1 cellular context compared by ENCODE assay signal in genomic region chr4:47463235-47463956, GRCh38.
A peak's percentile ranks its signal among the peaks of the same experiment; 100 is the strongest.
TF ChIP-seq lines count a peak whose summit lies in the region.

TSS of gene COMMD8 (minus strand) at chr4:47463702. CDS start at chr4:47463651, 51 bp downstream.

TF ChIP-seq in K562, 482 proteins besides CTCF, POLR2A, EP300 and RAD21 (continued from another document and continues in another):
- TF ChIP-seq ZNF518B (CRISPR knock-in tag; IDR thresholded peaks at IDR 0.05) (no peak), POLR2G (IDR thresholded peaks at IDR 0.05; ENCODE audit: low read depth, low read length) (peak; percentile 92), POLR3G (IDR thresholded peaks at IDR 0.05; ENCODE audit: extremely low read depth, insufficient read length, insufficient replicate concordance) (no peak), MEIS2 (IDR thresholded peaks at IDR 0.05; ENCODE audit: partially characterized antibody) (peak; percentile 86), HDAC8 (tag; IDR thresholded peaks at IDR 0.05) (no peak), RBBP5 (IDR thresholded peaks at IDR 0.05; ENCODE audit: borderline replicate concordance, insufficient read depth, low read length, poor library complexity, severe bottlenecking) (peak; percentile 88), ZNF143 (CRISPR knock-in tag; IDR thresholded peaks at IDR 0.05) (no peak), ARID3B (CRISPR knock-in tag; IDR thresholded peaks at IDR 0.05; ENCODE audit: borderline replicate concordance) (no peak), ZNF785 (CRISPR knock-in tag; IDR thresholded peaks at IDR 0.05) (no peak), NCOA2 (IDR thresholded peaks at IDR 0.05; ENCODE audit: partially characterized antibody in 2 of 2) (no peak), ZBTB8A (IDR thresholded peaks at IDR 0.05; ENCODE audit: partially characterized antibody) (no peak), SAFB2 (IDR thresholded peaks at IDR 0.05; ENCODE audit: borderline replicate concordance, low read depth, low read length, severe bottlenecking) (no peak), ZKSCAN3 (CRISPR knock-in tag; IDR thresholded peaks at IDR 0.05) (no peak), ZBTB2 (IDR thresholded peaks at IDR 0.05) (peak; percentile 94), ZNF140 (CRISPR knock-in tag; IDR thresholded peaks at IDR 0.05) (no peak), CEBPZ (IDR thresholded peaks at IDR 0.05; ENCODE audit: borderline replicate concordance, low read depth, low read length) (no peak), SNAPC5 (CRISPR knock-in tag; IDR thresholded peaks at IDR 0.05) (no peak), RREB1 (CRISPR knock-in tag; IDR thresholded peaks at IDR 0.05) (peak; percentile 91), HCFC1 (IDR thresholded peaks at IDR 0.05; ENCODE audit: low read depth, low read length) (no peak; the same call in 1 of the 2 replicates), ELF2 (CRISPR knock-in tag; IDR thresholded peaks at IDR 0.05) (peak; percentile 81; the same call in 1 of the 2 replicates), CSDE1 (IDR thresholded peaks at IDR 0.05) (peak in 1 of 2 experiments; percentile 72; a peak in 1 of 4 replicates), IRF2 (CRISPR knock-in tag; IDR thresholded peaks at IDR 0.05) (no peak), RFX5 (IDR thresholded peaks at IDR 0.05; ENCODE audit: low read depth, low read length) (no peak), HDAC3 (IDR thresholded peaks at IDR 0.05; ENCODE audit: borderline replicate concordance, partially characterized antibody) (no peak), ZNF778 (CRISPR knock-in tag; IDR thresholded peaks at IDR 0.05) (no peak), ATF2 (CRISPR knock-in tag; IDR thresholded peaks at IDR 0.05) (no peak), SLC30A9 (CRISPR knock-in tag; IDR thresholded peaks at IDR 0.05) (no peak), ZKSCAN8 (CRISPR knock-in tag; IDR thresholded peaks at IDR 0.05) (no peak)
- TF ChIP-seq, protein P1, sequence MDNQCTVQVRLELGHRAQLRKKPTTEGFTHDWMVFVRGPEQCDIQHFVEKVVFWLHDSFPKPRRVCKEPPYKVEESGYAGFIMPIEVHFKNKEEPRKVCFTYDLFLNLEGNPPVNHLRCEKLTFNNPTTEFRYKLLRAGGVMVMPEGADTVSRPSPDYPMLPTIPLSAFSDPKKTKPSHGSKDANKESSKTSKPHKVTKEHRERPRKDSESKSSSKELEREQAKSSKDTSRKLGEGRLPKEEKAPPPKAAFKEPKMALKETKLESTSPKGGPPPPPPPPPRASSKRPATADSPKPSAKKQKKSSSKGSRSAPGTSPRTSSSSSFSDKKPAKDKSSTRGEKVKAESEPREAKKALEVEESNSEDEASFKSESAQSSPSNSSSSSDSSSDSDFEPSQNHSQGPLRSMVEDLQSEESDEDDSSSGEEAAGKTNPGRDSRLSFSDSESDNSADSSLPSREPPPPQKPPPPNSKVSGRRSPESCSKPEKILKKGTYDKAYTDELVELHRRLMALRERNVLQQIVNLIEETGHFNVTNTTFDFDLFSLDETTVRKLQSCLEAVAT (IDR thresholded peaks at IDR 0.05): no peak
- TF ChIP-seq, protein P2, sequence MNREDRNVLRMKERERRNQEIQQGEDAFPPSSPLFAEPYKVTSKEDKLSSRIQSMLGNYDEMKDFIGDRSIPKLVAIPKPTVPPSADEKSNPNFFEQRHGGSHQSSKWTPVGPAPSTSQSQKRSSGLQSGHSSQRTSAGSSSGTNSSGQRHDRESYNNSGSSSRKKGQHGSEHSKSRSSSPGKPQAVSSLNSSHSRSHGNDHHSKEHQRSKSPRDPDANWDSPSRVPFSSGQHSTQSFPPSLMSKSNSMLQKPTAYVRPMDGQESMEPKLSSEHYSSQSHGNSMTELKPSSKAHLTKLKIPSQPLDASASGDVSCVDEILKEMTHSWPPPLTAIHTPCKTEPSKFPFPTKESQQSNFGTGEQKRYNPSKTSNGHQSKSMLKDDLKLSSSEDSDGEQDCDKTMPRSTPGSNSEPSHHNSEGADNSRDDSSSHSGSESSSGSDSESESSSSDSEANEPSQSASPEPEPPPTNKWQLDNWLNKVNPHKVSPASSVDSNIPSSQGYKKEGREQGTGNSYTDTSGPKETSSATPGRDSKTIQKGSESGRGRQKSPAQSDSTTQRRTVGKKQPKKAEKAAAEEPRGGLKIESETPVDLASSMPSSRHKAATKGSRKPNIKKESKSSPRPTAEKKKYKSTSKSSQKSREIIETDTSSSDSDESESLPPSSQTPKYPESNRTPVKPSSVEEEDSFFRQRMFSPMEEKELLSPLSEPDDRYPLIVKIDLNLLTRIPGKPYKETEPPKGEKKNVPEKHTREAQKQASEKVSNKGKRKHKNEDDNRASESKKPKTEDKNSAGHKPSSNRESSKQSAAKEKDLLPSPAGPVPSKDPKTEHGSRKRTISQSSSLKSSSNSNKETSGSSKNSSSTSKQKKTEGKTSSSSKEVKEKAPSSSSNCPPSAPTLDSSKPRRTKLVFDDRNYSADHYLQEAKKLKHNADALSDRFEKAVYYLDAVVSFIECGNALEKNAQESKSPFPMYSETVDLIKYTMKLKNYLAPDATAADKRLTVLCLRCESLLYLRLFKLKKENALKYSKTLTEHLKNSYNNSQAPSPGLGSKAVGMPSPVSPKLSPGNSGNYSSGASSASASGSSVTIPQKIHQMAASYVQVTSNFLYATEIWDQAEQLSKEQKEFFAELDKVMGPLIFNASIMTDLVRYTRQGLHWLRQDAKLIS (CRISPR knock-in tag; IDR thresholded peaks at IDR 0.05): no peak
- TF ChIP-seq, protein P3, sequence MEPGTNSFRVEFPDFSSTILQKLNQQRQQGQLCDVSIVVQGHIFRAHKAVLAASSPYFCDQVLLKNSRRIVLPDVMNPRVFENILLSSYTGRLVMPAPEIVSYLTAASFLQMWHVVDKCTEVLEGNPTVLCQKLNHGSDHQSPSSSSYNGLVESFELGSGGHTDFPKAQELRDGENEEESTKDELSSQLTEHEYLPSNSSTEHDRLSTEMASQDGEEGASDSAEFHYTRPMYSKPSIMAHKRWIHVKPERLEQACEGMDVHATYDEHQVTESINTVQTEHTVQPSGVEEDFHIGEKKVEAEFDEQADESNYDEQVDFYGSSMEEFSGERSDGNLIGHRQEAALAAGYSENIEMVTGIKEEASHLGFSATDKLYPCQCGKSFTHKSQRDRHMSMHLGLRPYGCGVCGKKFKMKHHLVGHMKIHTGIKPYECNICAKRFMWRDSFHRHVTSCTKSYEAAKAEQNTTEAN (CRISPR knock-in tag; IDR thresholded peaks at IDR 0.05): no peak
